ENCODE assay signal across 19 cellular contexts in genomic region chr18:42365550-42365949, GRCh38.
"Had no signal": no experiment of that assay in that cellular context is flagged by ENCODE, and none has a peak within 500 bp of the region (broad histone marks: within the 10 kb centered on the region; RNA-seq: fewer than 3 reads in every experiment).

No MANE protein-coding gene starts in this region.

- H3K27ac ChIP-seq: brain microvascular endothelial cell, colonic mucosa, ovary, right lobe of liver, stomach had no signal

- H3K9me3 ChIP-seq: colonic mucosa, ovary, right lobe of liver, stomach had no signal

- ATAC-seq: activated CD8-positive, alpha-beta T cell treated with anti-CD3 and anti-CD28 coated beads for 36 hours; left ventricle myocardium superior; naive thymus-derived CD8-positive, alpha-beta T cell; right lobe of liver had no signal

- H3K27me3 ChIP-seq: brain microvascular endothelial cell, colonic mucosa, ovary, right lobe of liver, stomach had no signal

- H3K4me2 ChIP-seq: smooth muscle cell had no signal

- H3K4me3 ChIP-seq: colonic mucosa, ovary, right lobe of liver, smooth muscle cell, stomach had no signal

- H3K4me1 ChIP-seq: colonic mucosa, right lobe of liver, stomach had no signal

- H3K36me3 ChIP-seq: brain microvascular endothelial cell, colonic mucosa, ovary, right lobe of liver, stomach had no signal

- DNase-seq: activated CD4-positive, alpha-beta T cell treated with anti-CD3 and anti-CD28 coated beads, Interleukin-2, amount 10 ng/mL, durations not matched to agents 24 days and 14 days; activated CD8-positive, alpha-beta T cell treated with anti-CD3 and anti-CD28 coated beads for 36 hours; activated naive CD4-positive, alpha-beta T cell treated with Interleukin-2 at 50 U/mL for 16 hours; activated naive CD8-positive, alpha-beta T cell treated with anti-CD3 and anti-CD28 coated beads, Interleukin-2, amount 10 ng/mL, durations not matched to agents 7 days and 5 days; activated T-cell treated with anti-CD3 and anti-CD28 coated beads, Interleukin-2, amount 50 U/mL, for 24 hours; amygdala; brain microvascular endothelial cell; central memory CD4-positive, alpha-beta T cell; colonic mucosa; erythroblast; foreskin melanocyte; kidney; left ventricle myocardium superior; naive thymus-derived CD8-positive, alpha-beta T cell; ovary; right lobe of liver; stimulated activated CD4-positive, alpha-beta T cell treated with anti-CD3 and anti-CD28 coated beads, Interleukin-4, amount 100 ng/mL, for 1 hour; stomach had no signal
